18 cellular contexts compared by ENCODE assay signal in the genomic region with DNA sequence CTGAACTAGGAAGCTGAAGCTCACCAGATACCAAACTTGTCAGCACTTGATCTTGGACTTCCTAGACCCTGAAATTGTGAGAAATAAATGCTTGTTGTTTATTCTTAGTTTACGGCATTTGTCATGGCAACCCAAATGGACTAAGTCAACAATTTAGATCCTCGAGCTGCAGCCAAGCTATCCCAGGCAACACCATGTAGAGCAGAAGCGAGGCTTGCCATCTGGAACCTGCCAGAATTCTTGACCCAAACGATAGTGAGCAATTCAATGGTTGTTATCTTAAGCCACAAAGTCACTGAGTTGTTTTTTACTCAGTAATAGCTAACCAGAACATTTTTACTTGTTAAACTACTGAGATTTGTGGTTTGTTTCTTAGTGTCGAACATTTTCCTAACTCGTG.
DNase-seq lines count a peak whose midpoint lies in the region; TF ChIP-seq lines count a peak whose summit lies in the region.
"Had no signal": no experiment of that assay in that cellular context is flagged by ENCODE, and none has a peak within 500 bp of the region (broad histone marks: within the 10 kb centered on the region; RNA-seq: fewer than 3 reads in every experiment).

No MANE protein-coding gene starts in this region.

- no peaks in the 10 kb centered on the region for H3K27me3 ChIP-seq in colonic mucosa
- no peaks in the 10 kb centered on the region for H3K27me3 ChIP-seq in MG63
- H3K27me3 ChIP-seq: BLaER1 had no signal

- no peak overlapping the region for H3K4me3 ChIP-seq in colonic mucosa
- H3K4me3 ChIP-seq in MG63 = no peak overlapping the region
- H3K4me3 ChIP-seq: BLaER1, HAP-1 had no signal

- no peak for TF ChIP-seq CTCF in colonic mucosa (IDR thresholded peaks at IDR 0.05)

- H3K36me3 ChIP-seq in colonic mucosa (no peaks in the 10 kb centered on the region), MG63 (no peaks in the 10 kb centered on the region)
- H3K36me3 ChIP-seq: BLaER1, HAP-1 had no signal

- H3K27ac ChIP-seq in colonic mucosa = no peak overlapping the region
- H3K27ac ChIP-seq: 22Rv1, BLaER1, HL-60 had no signal

- H3K9ac ChIP-seq in colonic mucosa (ENCODE audit: low read depth in 2 of 2, low read length in 2 of 2) = no peak overlapping the region
- H3K9ac ChIP-seq: BLaER1 had no signal

- peak; percentile 24 for DNase-seq in NCI-H748 (lab: John Stamatoyannopoulos, UW; ENCODE audit: unreplicated experiment)
- DNase-seq in NCI-H748 treated with DMSO at 0.1 percent for 48 hours (lab: John Stamatoyannopoulos, UW) = no peak
- DNase-seq in colonic mucosa = peak; percentile 18
- peak; percentile 4 for DNase-seq in left kidney (ENCODE audit: low read depth, low spot score)
- peak; percentile 10 for DNase-seq in mucosa of gallbladder (ENCODE audit: low spot score)
- DNase-seq in ecto neural progenitor cell (ENCODE audit: low spot score) = no peak
- DNase-seq in germinal center (ENCODE audit: low spot score) = no peak
- no peak for DNase-seq in MG63
- DNase-seq: AML-193; Caco-2; CD8-positive, alpha-beta memory T cell; DND-41; GOT3; HFFc6 had no signal

- intact Hi-C loops in colonic mucosa (cut with DNase I) = no loop called here

- H3K4me1 ChIP-seq in colonic mucosa = no peaks in the 10 kb centered on the region
- H3K4me1 ChIP-seq: BLaER1, HAP-1 had no signal

- H3K9me3 ChIP-seq in colonic mucosa = no peaks in the 10 kb centered on the region
- H3K9me3 ChIP-seq in MG63 = no peaks in the 10 kb centered on the region
- H3K9me3 ChIP-seq: BLaER1, Caco-2, HAP-1 had no signal

Comparison
In these comparisons a context has a peak if more than half of its experiments do, and no peak if none do; other contexts are left out.
1. DNase-seq: peak in NCI-H748 (single experiment), colonic mucosa (single experiment), left kidney (single experiment) and mucosa of gallbladder (single experiment); none in NCI-H748 treated with DMSO at 0.1 percent for 48 hours (single experiment), ecto neural progenitor cell (single experiment), germinal center (single experiment) and MG63 (single experiment).